15 cellular contexts compared by ENCODE assay signal in genomic region chr2:42951263-42951938, GRCh38.
A peak's percentile ranks its signal among the peaks of the same experiment; 100 is the strongest.
DNase-seq lines count a peak whose midpoint lies in the region; ATAC-seq and TF ChIP-seq lines count a peak whose summit lies in the region.
"Had no signal": no experiment of that assay in that cellular context is flagged by ENCODE, and none has a peak within 500 bp of the region (broad histone marks: within the 10 kb centered on the region; RNA-seq: fewer than 3 reads in every experiment).

No MANE protein-coding gene starts in this region.

- no peak for ATAC-seq in HG03378 (IDR thresholded peaks at IDR 0.05; ENCODE audit: unreplicated experiment)
- ATAC-seq: activated CD8-positive, alpha-beta T cell treated with anti-CD3 and anti-CD28 coated beads, Interleukin-2, amount 10 ng/mL, durations not matched to agents 7 days and 5 days had no signal

- peaks cover 0 to 8% (median 5%) of the 10 kb centered on the region in 5 experiments for H3K9me3 Mint-ChIP-seq in brain
- H3K9me3 Mint-ChIP-seq: activated naive CD8-positive, alpha-beta T cell treated with anti-CD3 and anti-CD28 coated beads, Interleukin-2, amount 10 ng/mL, durations not matched to agents 7 days and 5 days; T-helper 1 cell treated with Interleukin-12 subunit alpha and Interleukin-12 subunit beta and Interleukin-4 antibody, amounts not matched to agents 30 μg/mL and 1 μg/mL, for 36 hours had no signal

- H3K27me3 Mint-ChIP-seq in brain: peaks cover 3% of the 10 kb centered on the region
- H3K27me3 Mint-ChIP-seq: activated naive CD8-positive, alpha-beta T cell treated with anti-CD3 and anti-CD28 coated beads, Interleukin-2, amount 10 ng/mL, durations not matched to agents 7 days and 5 days had no signal

- peak; percentile 62 for DNase-seq in GDM1 (lab: John Stamatoyannopoulos, UW)
- peak; percentile 50 for DNase-seq in hepatic stellate cell (ENCODE audit: low spot score)
- DNase-seq in renal cortical epithelial cell (ENCODE audit: low read depth): peak; percentile 36
- DNase-seq in RKO (ENCODE audit: low spot score): no peak
- no peak for DNase-seq in NOMO-1 (lab: John Stamatoyannopoulos, UW; ENCODE audit: unreplicated experiment in 2 of 2)
- no peak for DNase-seq in T-helper 2 cell
- DNase-seq: activated CD8-positive, alpha-beta T cell treated with anti-CD3 and anti-CD28 coated beads, Interleukin-2, amount 10 ng/mL, durations not matched to agents 7 days and 5 days; activated naive CD8-positive, alpha-beta T cell treated with anti-CD3 and anti-CD28 coated beads, Interleukin-2, amount 10 ng/mL, durations not matched to agents 7 days and 5 days; erythroblast; NCI-H1092; NCI-H82; retina had no signal

- peak overlapping the region in 3 of 5 experiments; percentile 11 to 71 (median 36) for H3K27ac Mint-ChIP-seq in brain
- H3K27ac Mint-ChIP-seq: activated CD8-positive, alpha-beta T cell treated with anti-CD3 and anti-CD28 coated beads, Interleukin-2, amount 10 ng/mL, durations not matched to agents 7 days and 5 days; T-helper 1 cell treated with Interleukin-12 subunit alpha and Interleukin-12 subunit beta and Interleukin-4 antibody, amounts not matched to agents 30 μg/mL and 1 μg/mL, for 36 hours had no signal

- no peaks in the 10 kb centered on the region for H3K36me3 Mint-ChIP-seq in brain
- H3K36me3 Mint-ChIP-seq: activated naive CD8-positive, alpha-beta T cell treated with anti-CD3 and anti-CD28 coated beads, Interleukin-2, amount 10 ng/mL, durations not matched to agents 7 days and 5 days had no signal

- H3K4me3 Mint-ChIP-seq in brain: no peak overlapping the region
- H3K4me3 Mint-ChIP-seq: activated CD8-positive, alpha-beta T cell treated with anti-CD3 and anti-CD28 coated beads, Interleukin-2, amount 10 ng/mL, durations not matched to agents 7 days and 5 days; activated naive CD8-positive, alpha-beta T cell treated with anti-CD3 and anti-CD28 coated beads, Interleukin-2, amount 10 ng/mL, durations not matched to agents 7 days and 5 days; T-helper 1 cell treated with Interleukin-12 subunit alpha and Interleukin-12 subunit beta and Interleukin-4 antibody, amounts not matched to agents 30 μg/mL and 1 μg/mL, for 36 hours had no signal

- TF ChIP-seq CTCF in brain (conservative IDR thresholded peaks at IDR 0.05): no peak

- peaks cover 18% of the 10 kb centered on the region for H3K4me1 Mint-ChIP-seq in brain

Comparison
In these comparisons a context has a peak if more than half of its experiments do, and no peak if none do; other contexts are left out.
1. DNase-seq: peak in GDM1 (single experiment), hepatic stellate cell (single experiment) and renal cortical epithelial cell (single experiment); none in RKO (single experiment), NOMO-1 (0 of 2) and T-helper 2 cell (0 of 5).